ENCODE assay signal across 26 cellular contexts in the genomic region with DNA sequence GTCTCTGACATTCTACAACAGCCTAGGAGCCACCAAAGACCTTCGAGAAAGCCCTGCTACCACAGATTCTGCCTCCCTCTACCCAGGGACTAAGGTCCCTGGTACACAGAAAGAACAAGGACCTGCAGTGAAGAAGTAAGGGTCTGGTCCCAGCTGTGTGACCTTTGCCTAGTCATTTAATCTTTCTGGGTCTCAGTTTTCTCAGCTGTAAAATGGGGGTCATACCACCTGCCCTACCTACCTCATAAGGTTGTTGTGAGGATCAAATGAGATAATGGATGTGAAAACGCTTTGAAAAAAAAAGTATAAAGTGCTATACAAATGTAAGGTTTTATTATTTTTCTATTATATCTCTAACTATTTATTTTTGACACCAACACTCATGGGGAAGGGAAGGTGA. TPM values are rescaled to one million over a fixed set of nuclear protein-coding genes. Genes with fewer than 3 reads are reported as not detected.
"Had no signal": no experiment of that assay in that cellular context is flagged by ENCODE, and none has a peak within 500 bp of the region (broad histone marks: within the 10 kb centered on the region; RNA-seq: fewer than 3 reads in every experiment).

No MANE protein-coding gene starts in this region.

- H3K4me2 ChIP-seq: hepatocyte had no signal

- FAIRE-seq: frontal cortex had no signal

- H3K4me1 ChIP-seq: colonic mucosa, testis had no signal

- H3K79me2 ChIP-seq: hepatocyte had no signal

- DNase-seq: activated CD4-positive, alpha-beta T cell treated with anti-CD3 and anti-CD28 coated beads for 1 hour; activated CD4-positive, alpha-beta T cell treated with anti-CD3 and anti-CD28 coated beads, Interleukin-2, amount 50 U/mL, for 4 hours; activated CD8-positive, alpha-beta memory T cell treated with anti-CD3 and anti-CD28 coated beads for 24 hours; activated naive CD4-positive, alpha-beta T cell treated with Interleukin-2 at 50 U/mL for 16 hours; activated naive CD8-positive, alpha-beta T cell treated with anti-CD3 and anti-CD28 coated beads, Interleukin-2, amount 10 ng/mL, durations not matched to agents 7 days and 5 days; activated T-cell treated with anti-CD3 and anti-CD28 coated beads, Interleukin-2, amount 50 U/mL, for 48 hours; amniotic stem cell; colonic mucosa; dorsolateral prefrontal cortex; glutamatergic neuron; left ventricle myocardium inferior; naive thymus-derived CD4-positive, alpha-beta T cell; retina; stimulated activated CD4-positive, alpha-beta T cell treated with anti-CD3 and anti-CD28 coated beads, Interleukin-2, amount 100 ng/mL, for 48 hours; stimulated activated CD8-positive, alpha-beta memory T cell treated with anti-CD3 and anti-CD28 coated beads, Interleukin-4, amount 100 ng/mL, for 48 hours; stimulated activated naive CD4-positive, alpha-beta T cell; T-helper 9 cell; testis had no signal

- H3K9me3 Mint-ChIP-seq: activated naive CD8-positive, alpha-beta T cell treated with anti-CD3 and anti-CD28 coated beads, Interleukin-2, amount 10 ng/mL, durations not matched to agents 7 days and 5 days; naive thymus-derived CD4-positive, alpha-beta T cell; type B pancreatic cell had no signal

- H3K4me3 ChIP-seq: breast epithelium, colonic mucosa, dorsolateral prefrontal cortex, esophagus muscularis mucosa, hepatocyte, left ventricle myocardium inferior, testis had no signal

- H2AFZ ChIP-seq: hepatocyte had no signal

- H3K9me3 ChIP-seq: breast epithelium, colonic mucosa, esophagus muscularis mucosa, left ventricle myocardium inferior, testis had no signal

- H3K27me3 ChIP-seq: breast epithelium, colonic mucosa, dorsolateral prefrontal cortex, esophagus muscularis mucosa, hepatocyte, testis had no signal

- ATAC-seq: naive thymus-derived CD4-positive, alpha-beta T cell had no signal

- H3K36me3 ChIP-seq: breast epithelium had no signal

- H3K27ac ChIP-seq: breast epithelium, colonic mucosa, dorsolateral prefrontal cortex, esophagus muscularis mucosa, hepatocyte, left ventricle myocardium inferior, testis had no signal

- H3K27me3 Mint-ChIP-seq: activated naive CD8-positive, alpha-beta T cell treated with anti-CD3 and anti-CD28 coated beads, Interleukin-2, amount 10 ng/mL, durations not matched to agents 7 days and 5 days; naive thymus-derived CD4-positive, alpha-beta T cell; progenitor cell of endocrine pancreas; type B pancreatic cell had no signal

- H3K4me3 Mint-ChIP-seq: activated naive CD8-positive, alpha-beta T cell treated with anti-CD3 and anti-CD28 coated beads, Interleukin-2, amount 10 ng/mL, durations not matched to agents 7 days and 5 days; naive thymus-derived CD4-positive, alpha-beta T cell; type B pancreatic cell had no signal

- H3K27ac Mint-ChIP-seq: activated naive CD8-positive, alpha-beta T cell treated with anti-CD3 and anti-CD28 coated beads, Interleukin-2, amount 10 ng/mL, durations not matched to agents 7 days and 5 days; progenitor cell of endocrine pancreas; type B pancreatic cell had no signal

RNA-seq across cellular contexts. Expression of a gene that starts 24.6 kb away (rescaled TPM):
- total RNA-seq: lung microvascular endothelial cell had no signal
- polyA plus RNA-seq: hepatocyte; naive thymus-derived CD4-positive, alpha-beta T cell had no signal

RNA-seq across cellular contexts. Expression of a gene that starts 45.7 kb away (rescaled TPM):
- total RNA-seq: breast epithelium, colonic mucosa, esophagus muscularis mucosa, frontal cortex, hepatocyte, left ventricle myocardium inferior, lung microvascular endothelial cell, osteocyte, progenitor cell of endocrine pancreas had no signal
- polyA plus RNA-seq: hepatocyte had no signal

RNA-seq across cellular contexts. Expression of a gene that starts 46.0 kb away (rescaled TPM):
- total RNA-seq: left ventricle myocardium inferior had no signal
- polyA plus RNA-seq: hepatocyte had no signal
